In genomic region chr12:120445911-120446909, GRCh38 we compare ENCODE assay signal across 8 cellular contexts. TPM values are rescaled to one million over a fixed set of nuclear protein-coding genes. Genes with fewer than 3 reads are reported as not detected.
A peak's percentile ranks its signal among the peaks of the same experiment; 100 is the strongest.
DNase-seq lines count a peak whose midpoint lies in the region; ATAC-seq and TF ChIP-seq lines count a peak whose summit lies in the region.

GATC (plus strand) TSS chr12:120446444; CDS start chr12:120446481, 37 bp downstream.
TRIAP1 (minus strand) TSS chr12:120446384; CDS start chr12:120446372, 12 bp downstream.

- ATAC-seq in HG02623 (IDR thresholded peaks at IDR 0.05; ENCODE audit: unreplicated experiment), result peak; percentile 74

- intact Hi-C loops in cardiac septum (cut with DNase I), result no loop called here

- H3K4me3 ChIP-seq in GM12875 (ENCODE audit: low read depth, low read length), result peak within 1 kb of the TSS; percentile 96

- H3K36me3 Mint-ChIP-seq in type B pancreatic cell, result peaks cover 12% of the 10 kb centered on the region

- no peaks in the 10 kb centered on the region for H3K9me3 Mint-ChIP-seq in type B pancreatic cell

- H3K4me1 Mint-ChIP-seq in type B pancreatic cell (ENCODE audit: unreplicated experiment), result peaks cover 7% of the 10 kb centered on the region

- H3K27me3 Mint-ChIP-seq in type B pancreatic cell, result no peaks in the 10 kb centered on the region

- peak within 1 kb of the TSS; percentile 98 for H3K27ac Mint-ChIP-seq in type B pancreatic cell

- peak within 1 kb of the TSS; percentile 99 for H3K4me3 Mint-ChIP-seq in type B pancreatic cell

- peak; percentile 66 for DNase-seq in NCI-H1092 treated with DMSO at 0.1 percent for 48 hours (lab: John Stamatoyannopoulos, UW)
- DNase-seq in T follicular helper cell (ENCODE audit: low read depth), result peak; percentile 78
- DNase-seq in activated naive CD8-positive, alpha-beta T cell treated with anti-CD3 and anti-CD28 coated beads, Interleukin-2, amount 50 U/mL, for 16 hours (ENCODE audit: low read depth, low spot score), result peak; percentile 71
- peak; percentile 94 for DNase-seq in cardiac septum (ENCODE audit: low spot score)
- DNase-seq in pons (ENCODE audit: low spot score), result peak; percentile 68
- peak; percentile 90 for DNase-seq in type B pancreatic cell (ENCODE audit: extremely low spot score, unreplicated experiment)

- TF ChIP-seq CTCF in GM12875 (IDR thresholded peaks at IDR 0.05; ENCODE audit: borderline replicate concordance, insufficient read depth, low read depth, low read length) (no peak), type B pancreatic cell (conservative IDR thresholded peaks at IDR 0.05) (no peak)

RNA-seq across cellular contexts. Expression of gene GATC, which starts in this region (rescaled TPM):
- total RNA-seq in cardiac septum, result 12.9 TPM
- 27.7 and 33.9 TPM in 2 replicates for total RNA-seq in type B pancreatic cell (ENCODE audit: low replicate concordance)

RNA-seq across cellular contexts. Expression of gene TRIAP1, which starts in this region (rescaled TPM):
- 11.9 TPM for total RNA-seq in cardiac septum
- 46.6 and 65.2 TPM in 2 replicates for total RNA-seq in type B pancreatic cell (ENCODE audit: low replicate concordance)

Comparison
In these comparisons a context has a peak if more than half of its experiments do, and no peak if none do; other contexts are left out.
1. Peak in every context shown above with its lines: DNase-seq, ATAC-seq and H3K4me3 ChIP-seq.